ENCODE assay signal across 25 cellular contexts in the genomic region with DNA sequence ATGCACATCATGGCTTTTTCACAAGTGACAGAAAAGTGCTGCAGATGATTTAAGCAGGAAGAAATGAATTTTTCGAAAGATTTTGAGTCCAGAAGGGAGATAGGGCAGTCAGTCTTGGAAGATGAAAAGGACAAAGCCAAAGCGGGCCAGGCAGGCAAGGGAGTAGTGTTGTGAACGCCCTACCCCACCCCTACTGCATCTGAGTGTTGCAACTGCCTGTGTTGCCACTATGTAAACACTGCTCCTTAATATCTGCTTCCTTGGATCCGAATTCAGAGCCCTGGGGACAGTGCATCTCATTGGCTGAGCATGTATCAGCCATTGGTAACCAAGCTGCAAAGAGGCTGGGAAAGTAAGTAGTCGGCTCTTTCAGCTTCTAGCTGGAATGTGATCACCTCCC. TPM values are rescaled to one million over a fixed set of nuclear protein-coding genes. Genes with fewer than 3 reads are reported as not detected.
DNase-seq lines count a peak whose midpoint lies in the region; ATAC-seq and TF ChIP-seq lines count a peak whose summit lies in the region.
"Had no signal": no experiment of that assay in that cellular context is flagged by ENCODE, and none has a peak within 500 bp of the region (broad histone marks: within the 10 kb centered on the region; RNA-seq: fewer than 3 reads in every experiment).

No MANE protein-coding gene starts in this region.

- H3K27ac Mint-ChIP-seq in endothelial cell (ENCODE audit: unreplicated experiment) (peak overlapping the region; percentile 78), HFFc6 (no peak overlapping the region)
- H3K27ac Mint-ChIP-seq: CD14-positive monocyte; CD4-positive, alpha-beta memory T cell; CD8-positive, alpha-beta memory T cell had no signal

- DNase-seq in endothelial cell (ENCODE audit: low spot score) (no peak), mucosa of descending colon (peak in 2 of 3 donors; percentile 49 to 58), transverse colon (peak; percentile 62), HFFc6 (no peak)
- DNase-seq in activated CD8-positive, alpha-beta memory T cell treated with anti-CD3 and anti-CD28 coated beads, Interleukin-2, amount 50 U/mL, for 48 hours: no peak
- DNase-seq: 8988T; ACHN; BE2C; C1 segment of cervical spinal cord; CD4-positive, alpha-beta memory T cell; CD4-positive, CD25-positive, alpha-beta regulatory T cell; CD8-positive, alpha-beta memory T cell; COR-L47; DMS 273 treated with DMSO at 0.1 percent for 48 hours; DMS153; DMS53; DMS79; DND-41; EL; GDM1 had no signal

- H3K27ac ChIP-seq in transverse colon: no peak overlapping the region
- H3K27ac ChIP-seq: BLaER1 had no signal

- H3K9me3 Mint-ChIP-seq in endothelial cell (ENCODE audit: unreplicated experiment) (peaks cover 23% of the 10 kb centered on the region), HFFc6 (peaks cover 46% of the 10 kb centered on the region)

- H3K27me3 ChIP-seq in transverse colon: no peaks in the 10 kb centered on the region
- H3K27me3 ChIP-seq: BE2C, BLaER1 had no signal

- H3K4me3 Mint-ChIP-seq in endothelial cell (ENCODE audit: unreplicated experiment) (no peak overlapping the region), HFFc6 (no peak overlapping the region)
- H3K4me3 Mint-ChIP-seq: CD14-positive monocyte; CD4-positive, alpha-beta memory T cell; CD4-positive, CD25-positive, alpha-beta regulatory T cell; CD8-positive, alpha-beta memory T cell had no signal

- 33 to 54% methylated on average over 4 to 5 of the region's 5 CpGs for WGBS in transverse colon (ENCODE audit: low coverage in 1 of 2), 2 donors

- no peaks in the 10 kb centered on the region for H3K4me1 ChIP-seq in mucosa of descending colon (ENCODE audit: low read depth)
- peaks cover 0 to 32% (median 7%) of the 10 kb centered on the region in 4 donors for H3K4me1 ChIP-seq in transverse colon
- H3K4me1 ChIP-seq: BE2C, BLaER1 had no signal

- TF ChIP-seq POLR2A in transverse colon (IDR thresholded peaks at IDR 0.05): no peak

- no peak for TF ChIP-seq EP300 in transverse colon (IDR thresholded peaks at IDR 0.05; ENCODE audit: low read depth)

- in situ Hi-C loops in transverse colon (cut with MboI; ENCODE audit: low pct_ligation_motif_present in 1 of 4, low pct_unique_long_range_greater_than_20kb in 1 of 4, low sequenced_read_pairs in 3 of 4): no loop called here

- no peaks in the 10 kb centered on the region for H3K9me3 ChIP-seq in mucosa of descending colon
- H3K9me3 ChIP-seq in transverse colon: no peaks in the 10 kb centered on the region
- H3K9me3 ChIP-seq: BE2C, BLaER1 had no signal

- intact Hi-C loops in mucosa of descending colon (cut with DNase I, micrococcal nuclease) (no loop called here), transverse colon (cut with DNase I; ENCODE audit: low total_unique reads) (no loop called here)

- H3K36me3 Mint-ChIP-seq in endothelial cell (ENCODE audit: low read depth, unreplicated experiment): peaks cover 3% of the 10 kb centered on the region
- 0 out of 2 replicates have a peak, but pooled peaks cover 6% of the 10 kb centered on the region for H3K36me3 Mint-ChIP-seq in HFFc6 (ENCODE audit: low read depth)
- H3K36me3 Mint-ChIP-seq: CD14-positive monocyte; CD4-positive, alpha-beta memory T cell; CD4-positive, CD25-positive, alpha-beta regulatory T cell; CD8-positive, alpha-beta memory T cell had no signal

- no peaks in the 10 kb centered on the region for H3K4me1 Mint-ChIP-seq in endothelial cell (ENCODE audit: unreplicated experiment)
- no peaks in the 10 kb centered on the region for H3K4me1 Mint-ChIP-seq in HFFc6 (ENCODE audit: low read depth)
- H3K4me1 Mint-ChIP-seq: CD14-positive monocyte; CD4-positive, alpha-beta memory T cell; CD4-positive, CD25-positive, alpha-beta regulatory T cell; CD8-positive, alpha-beta memory T cell had no signal

- peak; percentile 75 for ATAC-seq in mucosa of descending colon
- no peak for ATAC-seq in GM18907 (IDR thresholded peaks at IDR 0.05; ENCODE audit: unreplicated experiment)
- ATAC-seq: GM12878 had no signal

- TF ChIP-seq CTCF in endothelial cell (IDR thresholded peaks at IDR 0.05; ENCODE audit: unreplicated experiment): no peak
- TF ChIP-seq CTCF in mucosa of descending colon (IDR thresholded peaks at IDR 0.05): no peak
- TF ChIP-seq CTCF in transverse colon (IDR thresholded peaks at IDR 0.05): no peak
- no peak for TF ChIP-seq CTCF in HFFc6 (IDR thresholded peaks at IDR 0.05)

- H3K36me3 ChIP-seq in mucosa of descending colon (ENCODE audit: low read depth) (no peaks in the 10 kb centered on the region), transverse colon (no peaks in the 10 kb centered on the region)
- H3K36me3 ChIP-seq: BE2C, BLaER1 had no signal

- peaks cover 1% of the 10 kb centered on the region for H3K27me3 Mint-ChIP-seq in endothelial cell (ENCODE audit: unreplicated experiment)
- no peaks in the 10 kb centered on the region for H3K27me3 Mint-ChIP-seq in HFFc6 (ENCODE audit: insufficient read depth)
- H3K27me3 Mint-ChIP-seq: CD4-positive, alpha-beta memory T cell; CD4-positive, CD25-positive, alpha-beta regulatory T cell; CD8-positive, alpha-beta memory T cell had no signal

- H3K4me3 ChIP-seq in mucosa of descending colon: no peak overlapping the region
- no peak overlapping the region for H3K4me3 ChIP-seq in transverse colon
- H3K4me3 ChIP-seq: BLaER1, GM12878 had no signal

RNA-seq across cellular contexts. Expression of gene CNTN4, which starts 39.0 kb away (rescaled TPM):
- total RNA-seq in endothelial cell (ENCODE audit: unreplicated experiment) (not detected), mucosa of descending colon (10 to 100 TPM in 2 of 3 donors, 1 to 10 TPM in 1; 7.8 to 41.1 (median 13.4) TPM), transverse colon (10 to 100 TPM; 17.6 to 49.0 (median 17.8) TPM)
- not detected for total RNA-seq in HFFc6 (2021; fragmentation: NEBNext Ultra II Directional; extraction: Animal tissue kit (Norgen Biotek cat#: 25700))
- total RNA-seq: CD4-positive, alpha-beta memory T cell; CD4-positive, CD25-positive, alpha-beta regulatory T cell; CD8-positive, alpha-beta memory T cell; G401 had no signal

Comparison
In these comparisons a context has a peak if more than half of its experiments do, and no peak if none do; other contexts are left out.
1. DNase-seq: peak in mucosa of descending colon (2 of 3) and transverse colon (single experiment); none in endothelial cell (single experiment), activated CD8-positive, alpha-beta memory T cell treated with anti-CD3 and anti-CD28 coated beads, Interleukin-2, amount 50 U/mL, for 48 hours (single experiment) and HFFc6 (single experiment).